1 cellular context compared by ENCODE assay signal in the genomic region with DNA sequence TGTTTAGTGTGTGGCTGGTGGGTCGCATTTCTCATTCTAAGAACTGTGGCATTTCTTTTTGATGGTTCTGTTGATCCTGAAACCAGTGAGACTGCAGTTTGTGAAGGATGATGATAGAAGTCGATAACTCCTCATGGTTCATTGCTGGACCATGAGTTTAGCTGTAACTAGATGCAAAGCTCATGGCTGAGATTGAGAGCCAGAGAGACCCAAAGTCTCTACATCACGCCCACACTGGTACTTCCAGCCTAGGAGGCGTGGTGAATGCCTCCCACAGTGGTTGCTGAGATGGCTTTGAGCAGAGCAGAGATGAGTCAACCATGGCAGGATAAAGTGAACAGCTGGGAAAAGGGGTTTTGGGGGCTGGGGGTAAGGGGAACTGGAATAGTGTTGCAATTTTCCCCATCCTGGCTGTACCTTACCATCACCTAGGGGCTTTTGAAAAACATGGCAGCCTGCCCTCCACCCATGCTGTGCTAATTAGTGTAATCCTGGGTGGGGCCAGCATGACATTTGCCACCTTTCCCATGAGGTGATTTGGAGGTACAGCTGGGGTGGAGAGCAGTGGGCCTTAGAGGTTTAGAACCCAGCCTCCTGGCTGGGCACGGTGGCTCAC.
TF ChIP-seq lines count a peak whose summit lies in the region.

No MANE protein-coding gene starts in this region.

TF ChIP-seq in GM12878, 131 proteins besides CTCF, POLR2A, EP300 and RAD21 (continued from another document):
- TF ChIP-seq NFXL1 (IDR thresholded peaks at IDR 0.05; ENCODE audit: borderline replicate concordance) (no peak), FOXK2 (IDR thresholded peaks at IDR 0.05) (no peak), CREM (IDR thresholded peaks at IDR 0.05; ENCODE audit: low read depth) (peak; percentile 47; the same call in 1 of the 2 replicates), SIX5 (IDR thresholded peaks at IDR 0.05; ENCODE audit: low read depth, low read length, severe bottlenecking) (no peak), EED (IDR thresholded peaks at IDR 0.05; ENCODE audit: low read depth) (peak; percentile 81; the same call in 1 of the 2 replicates), ASH2L (IDR thresholded peaks at IDR 0.05; ENCODE audit: borderline replicate concordance, low read depth) (no peak), HSF1 (IDR thresholded peaks at IDR 0.05; ENCODE audit: low read depth, low read length) (no peak), MTA2 (IDR thresholded peaks at IDR 0.05; ENCODE audit: low read depth) (no peak; the same call in 1 of the 2 replicates), DPF2 (IDR thresholded peaks at IDR 0.05) (no peak), SP1 (IDR thresholded peaks at IDR 0.05; ENCODE audit: low read depth, low read length) (no peak), ATF7 (IDR thresholded peaks at IDR 0.05; ENCODE audit: low read depth) (0 out of 2 replicates have a peak, but pooled peaks have one; percentile 23), STAT1 (conservative IDR thresholded peaks at IDR 0.05) (no peak), NR2F1 (conservative IDR thresholded peaks at IDR 0.05) (no peak; the same call in 1 of the 2 replicates)
- TF ChIP-seq, protein P1, sequence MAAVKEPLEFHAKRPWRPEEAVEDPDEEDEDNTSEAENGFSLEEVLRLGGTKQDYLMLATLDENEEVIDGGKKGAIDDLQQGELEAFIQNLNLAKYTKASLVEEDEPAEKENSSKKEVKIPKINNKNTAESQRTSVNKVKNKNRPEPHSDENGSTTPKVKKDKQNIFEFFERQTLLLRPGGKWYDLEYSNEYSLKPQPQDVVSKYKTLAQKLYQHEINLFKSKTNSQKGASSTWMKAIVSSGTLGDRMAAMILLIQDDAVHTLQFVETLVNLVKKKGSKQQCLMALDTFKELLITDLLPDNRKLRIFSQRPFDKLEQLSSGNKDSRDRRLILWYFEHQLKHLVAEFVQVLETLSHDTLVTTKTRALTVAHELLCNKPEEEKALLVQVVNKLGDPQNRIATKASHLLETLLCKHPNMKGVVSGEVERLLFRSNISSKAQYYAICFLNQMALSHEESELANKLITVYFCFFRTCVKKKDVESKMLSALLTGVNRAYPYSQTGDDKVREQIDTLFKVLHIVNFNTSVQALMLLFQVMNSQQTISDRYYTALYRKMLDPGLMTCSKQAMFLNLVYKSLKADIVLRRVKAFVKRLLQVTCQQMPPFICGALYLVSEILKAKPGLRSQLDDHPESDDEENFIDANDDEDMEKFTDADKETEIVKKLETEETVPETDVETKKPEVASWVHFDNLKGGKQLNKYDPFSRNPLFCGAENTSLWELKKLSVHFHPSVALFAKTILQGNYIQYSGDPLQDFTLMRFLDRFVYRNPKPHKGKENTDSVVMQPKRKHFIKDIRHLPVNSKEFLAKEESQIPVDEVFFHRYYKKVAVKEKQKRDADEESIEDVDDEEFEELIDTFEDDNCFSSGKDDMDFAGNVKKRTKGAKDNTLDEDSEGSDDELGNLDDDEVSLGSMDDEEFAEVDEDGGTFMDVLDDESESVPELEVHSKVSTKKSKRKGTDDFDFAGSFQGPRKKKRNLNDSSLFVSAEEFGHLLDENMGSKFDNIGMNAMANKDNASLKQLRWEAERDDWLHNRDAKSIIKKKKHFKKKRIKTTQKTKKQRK (IDR thresholded peaks at IDR 0.05; ENCODE audit: low read depth, low read length), result no peak
- TF ChIP-seq, protein P2, sequence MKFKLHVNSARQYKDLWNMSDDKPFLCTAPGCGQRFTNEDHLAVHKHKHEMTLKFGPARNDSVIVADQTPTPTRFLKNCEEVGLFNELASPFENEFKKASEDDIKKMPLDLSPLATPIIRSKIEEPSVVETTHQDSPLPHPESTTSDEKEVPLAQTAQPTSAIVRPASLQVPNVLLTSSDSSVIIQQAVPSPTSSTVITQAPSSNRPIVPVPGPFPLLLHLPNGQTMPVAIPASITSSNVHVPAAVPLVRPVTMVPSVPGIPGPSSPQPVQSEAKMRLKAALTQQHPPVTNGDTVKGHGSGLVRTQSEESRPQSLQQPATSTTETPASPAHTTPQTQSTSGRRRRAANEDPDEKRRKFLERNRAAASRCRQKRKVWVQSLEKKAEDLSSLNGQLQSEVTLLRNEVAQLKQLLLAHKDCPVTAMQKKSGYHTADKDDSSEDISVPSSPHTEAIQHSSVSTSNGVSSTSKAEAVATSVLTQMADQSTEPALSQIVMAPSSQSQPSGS (IDR thresholded peaks at IDR 0.05; ENCODE audit: low read length), result no peak
- TF ChIP-seq, protein P3, sequence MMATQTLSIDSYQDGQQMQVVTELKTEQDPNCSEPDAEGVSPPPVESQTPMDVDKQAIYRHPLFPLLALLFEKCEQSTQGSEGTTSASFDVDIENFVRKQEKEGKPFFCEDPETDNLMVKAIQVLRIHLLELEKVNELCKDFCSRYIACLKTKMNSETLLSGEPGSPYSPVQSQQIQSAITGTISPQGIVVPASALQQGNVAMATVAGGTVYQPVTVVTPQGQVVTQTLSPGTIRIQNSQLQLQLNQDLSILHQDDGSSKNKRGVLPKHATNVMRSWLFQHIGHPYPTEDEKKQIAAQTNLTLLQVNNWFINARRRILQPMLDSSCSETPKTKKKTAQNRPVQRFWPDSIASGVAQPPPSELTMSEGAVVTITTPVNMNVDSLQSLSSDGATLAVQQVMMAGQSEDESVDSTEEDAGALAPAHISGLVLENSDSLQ (IDR thresholded peaks at IDR 0.05), result no peak
TF ChIP-seq in GM12878: peak in this region for 23.
